ENCODE assay signal across 11 cellular contexts in the genomic region with DNA sequence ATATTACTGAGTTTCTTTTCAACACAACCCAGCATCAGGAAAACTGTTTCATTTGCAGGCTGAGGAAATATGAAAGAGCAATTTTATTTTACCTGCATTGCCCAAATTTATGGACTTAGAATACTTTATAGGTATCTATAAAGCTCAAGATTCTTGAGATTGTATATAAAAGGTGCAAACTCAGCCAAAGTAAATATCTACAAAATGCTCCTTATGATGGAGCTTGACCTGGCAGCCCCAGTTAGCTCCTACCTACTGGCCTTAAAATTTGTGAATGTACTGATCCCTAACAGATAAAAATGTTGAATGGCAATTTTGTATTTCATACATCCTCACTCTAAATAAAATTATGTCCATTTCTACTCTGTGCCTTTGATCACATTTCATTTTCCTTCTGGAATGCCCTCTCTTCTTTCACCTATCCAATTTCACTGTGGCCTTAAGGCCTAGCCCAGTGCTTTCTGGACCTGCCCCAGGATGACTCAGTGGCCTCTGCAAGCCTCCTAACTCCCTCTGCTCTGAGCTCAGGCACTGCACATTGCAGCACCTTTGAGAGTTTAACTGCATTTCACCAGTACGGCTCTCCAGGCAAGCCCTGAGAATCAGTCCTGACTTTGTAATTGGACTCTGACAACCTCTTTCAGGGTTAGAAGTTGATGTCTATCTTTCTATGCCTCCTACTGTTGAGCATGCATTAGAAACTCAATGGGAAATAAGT.
DNase-seq lines count a peak whose midpoint lies in the region; ATAC-seq and TF ChIP-seq lines count a peak whose summit lies in the region.
"Had no signal": no experiment of that assay in that cellular context is flagged by ENCODE, and none has a peak within 500 bp of the region (broad histone marks: within the 10 kb centered on the region; RNA-seq: fewer than 3 reads in every experiment).

No MANE protein-coding gene starts in this region.

- no peak for TF ChIP-seq POLR2A in transverse colon (IDR thresholded peaks at IDR 0.05)

- H3K4me3 ChIP-seq in astrocyte of the cerebellum (ENCODE audit: low read depth, low read length) (no peak overlapping the region), transverse colon (no peak overlapping the region)
- H3K4me3 ChIP-seq: body of pancreas, thyroid gland had no signal

- DNase-seq in HPDE6-E6E7 (ENCODE audit: extremely low spot score) = peak; percentile 69
- DNase-seq in astrocyte of the cerebellum (ENCODE audit: low read depth) = peak; percentile 64
- DNase-seq in iPS-NIHi11 (ENCODE audit: low spot score) = peak; percentile 29
- peak; percentile 56 for DNase-seq in transverse colon
- DNase-seq in DMS 273 (lab: John Stamatoyannopoulos, UW; ENCODE audit: unreplicated experiment) = no peak
- DNase-seq in NCI-H2227 (lab: John Stamatoyannopoulos, UW; ENCODE audit: unreplicated experiment) = no peak
- DNase-seq in activated T-helper 1 cell treated with anti-CD3 and anti-CD28 coated beads, Interleukin-12 subunit alpha, Interleukin-12 subunit beta, Interleukin-2, Interleukin-4 antibody, amounts not matched to agents 30 ng/mL and 10 ng/mL and 1 ng/mL, durations not matched to agents 14 hours and 24 hours and 36 hours (ENCODE audit: low spot score) = no peak
- no peak for DNase-seq in T-cell
- DNase-seq: NCI-H524 treated with DMSO at 0.1 percent for 48 hours, thyroid gland had no signal

- no peak for ATAC-seq in T-cell (replicated peaks in 1 of 4)
- ATAC-seq: body of pancreas had no signal

- no peak for TF ChIP-seq CTCF in astrocyte of the cerebellum (IDR thresholded peaks at IDR 0.05; ENCODE audit: low read depth, low read length, missing control alignments)
- no peak for TF ChIP-seq CTCF in transverse colon (IDR thresholded peaks at IDR 0.05)

- H3K27ac ChIP-seq in transverse colon = peak overlapping the region; percentile 38 to 59 (median 50)
- H3K27ac ChIP-seq: body of pancreas, thyroid gland had no signal

- peaks cover 8 to 23% (median 18%) of the 10 kb centered on the region in 4 donors for H3K4me1 ChIP-seq in transverse colon
- H3K4me1 ChIP-seq: body of pancreas had no signal

- 69% methylated on average over 1 of the region's 1 CpG; no CpG with 5 or more reads in 1 of the 2 donors for WGBS in transverse colon (ENCODE audit: low coverage in 1 of 2), 2 donors

- in situ Hi-C loops in astrocyte of the cerebellum (cut with HindIII; ENCODE audit: low sequenced_read_pairs) = no loop called here
- in situ Hi-C loops in transverse colon (cut with MboI; ENCODE audit: low pct_ligation_motif_present in 1 of 4, low pct_unique_long_range_greater_than_20kb in 1 of 4, low sequenced_read_pairs in 3 of 4) = no loop called here

- CTCF ChIA-PET in T-cell (lab: Charles Lee) = interaction anchor here in 1 of 2 donors (0.6 kb wide), 1 partner anchor 530 kb away, joined by 3 read pairs; no protein-coding TSS in a partner anchor

- no peak overlapping the region for H3K27ac Mint-ChIP-seq in activated T-helper 1 cell treated with anti-CD3 and anti-CD28 coated beads, Interleukin-12 subunit alpha, Interleukin-12 subunit beta, Interleukin-2, Interleukin-4 antibody, amounts not matched to agents 30 ng/mL and 10 ng/mL and 1 ng/mL, durations not matched to agents 14 hours and 24 hours and 36 hours
- no peak overlapping the region for H3K27ac Mint-ChIP-seq in T-cell

- TF ChIP-seq EP300 in transverse colon (IDR thresholded peaks at IDR 0.05; ENCODE audit: low read depth) = no peak

- intact Hi-C loops in transverse colon (cut with DNase I; ENCODE audit: low total_unique reads) = no loop called here
- intact Hi-C loops in activated T-helper 1 cell treated with anti-CD3 and anti-CD28 coated beads, Interleukin-12 subunit alpha, Interleukin-12 subunit beta, Interleukin-2, Interleukin-4 antibody, amounts not matched to agents 30 ng/mL and 10 ng/mL and 1 ng/mL, durations not matched to agents 14 hours and 24 hours and 36 hours (cut with micrococcal nuclease) = no loop called here

- no peaks in the 10 kb centered on the region for H3K36me3 ChIP-seq in transverse colon
- H3K36me3 ChIP-seq: thyroid gland had no signal

- POLR2A ChIA-PET in T-cell (lab: Charles Lee) = no interaction called here

- H3K4me3 Mint-ChIP-seq in activated T-helper 1 cell treated with anti-CD3 and anti-CD28 coated beads, Interleukin-12 subunit alpha, Interleukin-12 subunit beta, Interleukin-2, Interleukin-4 antibody, amounts not matched to agents 30 ng/mL and 10 ng/mL and 1 ng/mL, durations not matched to agents 14 hours and 24 hours and 36 hours = no peak overlapping the region
- no peak overlapping the region for H3K4me3 Mint-ChIP-seq in T-cell

- peaks cover 34% of the 10 kb centered on the region for H3K27me3 Mint-ChIP-seq in activated T-helper 1 cell treated with anti-CD3 and anti-CD28 coated beads, Interleukin-12 subunit alpha, Interleukin-12 subunit beta, Interleukin-2, Interleukin-4 antibody, amounts not matched to agents 30 ng/mL and 10 ng/mL and 1 ng/mL, durations not matched to agents 14 hours and 24 hours and 36 hours (ENCODE audit: insufficient read depth)
- H3K27me3 Mint-ChIP-seq in T-cell = peaks cover 0 to 5% of the 10 kb centered on the region in 2 donors

- H3K9me3 Mint-ChIP-seq in activated T-helper 1 cell treated with anti-CD3 and anti-CD28 coated beads, Interleukin-12 subunit alpha, Interleukin-12 subunit beta, Interleukin-2, Interleukin-4 antibody, amounts not matched to agents 30 ng/mL and 10 ng/mL and 1 ng/mL, durations not matched to agents 14 hours and 24 hours and 36 hours = no peaks in the 10 kb centered on the region
- H3K9me3 Mint-ChIP-seq in T-cell = no peaks in the 10 kb centered on the region

- no peaks in the 10 kb centered on the region for H3K27me3 ChIP-seq in transverse colon
- H3K27me3 ChIP-seq: body of pancreas, thyroid gland had no signal

- H3K4me1 Mint-ChIP-seq in activated T-helper 1 cell treated with anti-CD3 and anti-CD28 coated beads, Interleukin-12 subunit alpha, Interleukin-12 subunit beta, Interleukin-2, Interleukin-4 antibody, amounts not matched to agents 30 ng/mL and 10 ng/mL and 1 ng/mL, durations not matched to agents 14 hours and 24 hours and 36 hours (ENCODE audit: low read depth) = no peaks in the 10 kb centered on the region
- H3K4me1 Mint-ChIP-seq in T-cell = no peaks in the 10 kb centered on the region

- H3K9me3 ChIP-seq in transverse colon = no peaks in the 10 kb centered on the region
- H3K9me3 ChIP-seq: body of pancreas, thyroid gland had no signal

- H3K36me3 Mint-ChIP-seq in activated T-helper 1 cell treated with anti-CD3 and anti-CD28 coated beads, Interleukin-12 subunit alpha, Interleukin-12 subunit beta, Interleukin-2, Interleukin-4 antibody, amounts not matched to agents 30 ng/mL and 10 ng/mL and 1 ng/mL, durations not matched to agents 14 hours and 24 hours and 36 hours (ENCODE audit: low read depth) = no peaks in the 10 kb centered on the region
- no peaks in the 10 kb centered on the region for H3K36me3 Mint-ChIP-seq in T-cell

Comparison
In these comparisons a context has a peak if more than half of its experiments do, and no peak if none do; other contexts are left out.
1. DNase-seq: peak in HPDE6-E6E7 (single experiment), astrocyte of the cerebellum (single experiment), iPS-NIHi11 (single experiment) and transverse colon (single experiment); none in DMS 273 (single experiment), NCI-H2227 (single experiment), activated T-helper 1 cell treated with anti-CD3 and anti-CD28 coated beads, Interleukin-12 subunit alpha, Interleukin-12 subunit beta, Interleukin-2, Interleukin-4 antibody, amounts not matched to agents 30 ng/mL and 10 ng/mL and 1 ng/mL, durations not matched to agents 14 hours and 24 hours and 36 hours (single experiment) and T-cell (0 of 34).